In genomic region chr6:43856005-43856765, GRCh38 we compare ENCODE assay signal across 9 cellular contexts.
DNase-seq lines count a peak whose midpoint lies in the region; TF ChIP-seq lines count a peak whose summit lies in the region.
"Had no signal": no experiment of that assay in that cellular context is flagged by ENCODE, and none has a peak within 500 bp of the region (broad histone marks: within the 10 kb centered on the region; RNA-seq: fewer than 3 reads in every experiment).

No MANE protein-coding gene starts in this region.

- H3K36me3 ChIP-seq in mesenchymal stem cell (ENCODE audit: control insufficient read depth in 1 of 2, insufficient read depth in 2 of 2, low read depth in 1 of 2, low read length in 2 of 2): no peaks in the 10 kb centered on the region

- no peak overlapping the region for H2AFZ ChIP-seq in mesenchymal stem cell (ENCODE audit: low read depth, low read length)

- no peak overlapping the region for H3K9ac ChIP-seq in mesenchymal stem cell (ENCODE audit: low read length)

- peak overlapping the region in 1 of 2 experiments; percentile 21 for H3K18ac ChIP-seq in mesenchymal stem cell (ENCODE audit: low read depth in 1 of 2, low read length in 2 of 2)

- peak overlapping the region in 1 of 2 experiments; percentile 67 for H2BK12ac ChIP-seq in mesenchymal stem cell (ENCODE audit: low read length in 2 of 2)

- no peaks in the 10 kb centered on the region for H3K9me3 ChIP-seq in mesenchymal stem cell (ENCODE audit: control insufficient read depth, low read length)

- 56% methylated on average over 5 of the region's 6 CpGs for WGBS in mesenchymal stem cell

- H3K4me1 ChIP-seq in mesenchymal stem cell (ENCODE audit: control insufficient read depth, insufficient read depth, low read depth, low read length): peaks cover 32% of the 10 kb centered on the region

- H3K27me3 ChIP-seq in mesenchymal stem cell (ENCODE audit: control insufficient read depth in 1 of 2, insufficient read depth in 1 of 2, low read length in 2 of 2): peaks cover 0 to 23% of the 10 kb centered on the region in 2 experiments

- H3K4ac ChIP-seq in mesenchymal stem cell (ENCODE audit: low read depth in 1 of 2, low read length in 2 of 2): no peak overlapping the region

- DNase-seq in CD1c-positive myeloid dendritic cell (ENCODE audit: extremely low spot score): peak; percentile 18
- peak; percentile 8 for DNase-seq in NCI-H1092 (lab: John Stamatoyannopoulos, UW)
- peak; percentile 87 for DNase-seq in cerebellar cortex (ENCODE audit: low spot score)
- DNase-seq in mesenchymal stem cell: peak; percentile 83
- no peak for DNase-seq in coronary artery (ENCODE audit: low spot score)
- no peak for DNase-seq in NCI-H2171 (lab: John Stamatoyannopoulos, UW)
- DNase-seq in GF-D8 (lab: John Stamatoyannopoulos, UW): no peak
- DNase-seq in NCI-H446 (lab: John Stamatoyannopoulos, UW): no peak
- DNase-seq: activated CD4-positive, alpha-beta T cell treated with anti-CD3 and anti-CD28 coated beads, Interleukin-2, amount 10 ng/mL, durations not matched to agents 24 days and 14 days had no signal

- no peak overlapping the region for H3K23ac ChIP-seq in mesenchymal stem cell (ENCODE audit: low read length in 2 of 2)

- no peak overlapping the region for H2BK15ac ChIP-seq in mesenchymal stem cell (ENCODE audit: low read depth, poor library complexity, severe bottlenecking)

- peak overlapping the region; percentile 36 for H2AK5ac ChIP-seq in mesenchymal stem cell (ENCODE audit: low read length, severe bottlenecking)

- H3K4me2 ChIP-seq in mesenchymal stem cell (ENCODE audit: low read length, poor library complexity, severe bottlenecking): no peak overlapping the region

- H2BK5ac ChIP-seq in mesenchymal stem cell (ENCODE audit: low read depth, low read length, poor library complexity, severe bottlenecking): no peak overlapping the region

- TF ChIP-seq CTCF in coronary artery (IDR thresholded peaks at IDR 0.05): no peak

- peak overlapping the region in 1 of 2 experiments; percentile 24 for H3K14ac ChIP-seq in mesenchymal stem cell (ENCODE audit: low read length in 2 of 2)

- H3K27ac ChIP-seq in mesenchymal stem cell (ENCODE audit: low read length, poor library complexity, severe bottlenecking): no peak overlapping the region
- H3K27ac ChIP-seq in coronary artery: no peak overlapping the region

- no peak overlapping the region for H2BK120ac ChIP-seq in mesenchymal stem cell (ENCODE audit: low read depth, low read length)

- no peak overlapping the region for H4K8ac ChIP-seq in mesenchymal stem cell (ENCODE audit: low read length)

- H3K4me3 ChIP-seq in mesenchymal stem cell (ENCODE audit: insufficient read depth in 1 of 2, low read depth in 1 of 2, low read length in 2 of 2): no peak overlapping the region
- H3K4me3 ChIP-seq in coronary artery: no peak overlapping the region

- no peak overlapping the region for H4K91ac ChIP-seq in mesenchymal stem cell (ENCODE audit: low read length)

- no peaks in the 10 kb centered on the region for H3K79me1 ChIP-seq in mesenchymal stem cell (replicated peaks; ENCODE audit: low read length, poor library complexity, severe bottlenecking)

Comparison
In these comparisons a context has a peak if more than half of its experiments do, and no peak if none do; other contexts are left out.
1. DNase-seq: peak in CD1c-positive myeloid dendritic cell (single experiment), NCI-H1092 (single experiment), cerebellar cortex (single experiment) and mesenchymal stem cell (single experiment); none in coronary artery (single experiment), NCI-H2171 (single experiment), GF-D8 (single experiment) and NCI-H446 (0 of 2).